18 cellular contexts compared by ENCODE assay signal in genomic region chrX:136712631-136713030, GRCh38.
DNase-seq lines count a peak whose midpoint lies in the region; TF ChIP-seq lines count a peak whose summit lies in the region.
"Had no signal": no experiment of that assay in that cellular context is flagged by ENCODE, and none has a peak within 500 bp of the region (broad histone marks: within the 10 kb centered on the region; RNA-seq: fewer than 3 reads in every experiment).

No MANE protein-coding gene starts in this region.

- H3K4me2 ChIP-seq in mesendoderm (ENCODE audit: low read length) = no peak overlapping the region

- no peak overlapping the region for H3K27ac ChIP-seq in CD4-positive, alpha-beta memory T cell (ENCODE audit: low read depth, low read length)
- H3K27ac ChIP-seq in SK-N-MC (peak overlapping the region; percentile 60; the same call in 1 of the 2 replicates), mesendoderm (ENCODE audit: low read depth, low read length) (no peak overlapping the region)
- H3K27ac ChIP-seq: HL-60 had no signal

- H4K5ac ChIP-seq in mesendoderm (ENCODE audit: low read length) = no peak overlapping the region

- H3K4me3 Mint-ChIP-seq in activated CD4-positive, alpha-beta memory T cell treated with anti-CD3 and anti-CD28 coated beads for 36 hours = no peak overlapping the region
- H3K4me3 Mint-ChIP-seq in activated CD4-positive, alpha-beta memory T cell treated with anti-CD3 and anti-CD28 coated beads, Interleukin-2, amount 10 ng/mL, durations not matched to agents 7 days and 5 days = no peak overlapping the region
- peak overlapping the region in 3 of 8 donors; percentile 7 to 49 (median 31) for H3K4me3 Mint-ChIP-seq in CD4-positive, alpha-beta memory T cell

- no peaks in the 10 kb centered on the region for H3K79me1 ChIP-seq in mesendoderm (ENCODE audit: low read length)

- no peak overlapping the region for H3K56ac ChIP-seq in mesendoderm (ENCODE audit: low read length)

- DNase-seq in activated CD4-positive, alpha-beta memory T cell treated with anti-CD3 and anti-CD28 coated beads for 36 hours = no peak
- DNase-seq in activated CD4-positive, alpha-beta memory T cell treated with anti-CD3 and anti-CD28 coated beads, Interleukin-2, amount 10 ng/mL, durations not matched to agents 7 days and 5 days = no peak
- no peak for DNase-seq in CD4-positive, alpha-beta memory T cell
- DNase-seq in SK-N-MC (ENCODE audit: low read depth, low spot score) (no peak), choroid plexus epithelial cell (ENCODE audit: low read depth) (peak; percentile 23), mesendoderm (no peak), pons (ENCODE audit: low spot score) (no peak), AG08396 (ENCODE audit: low spot score) (no peak)
- DNase-seq: ACHN; MV-4-11; NCI-H1417; NCI-H1930; NCI-H2171 treated with DMSO at 0.1 percent for 48 hours; NCI-H446 treated with DMSO at 0.1 percent for 48 hours; NK-92 treated with Interleukin-12 subunit alpha and Interleukin-12 subunit beta, amount 100 ng/mL, for 24 hours; OCI-M1; SIG-M5 had no signal

- H3K27me3 Mint-ChIP-seq in activated CD4-positive, alpha-beta memory T cell treated with anti-CD3 and anti-CD28 coated beads for 36 hours = no peaks in the 10 kb centered on the region
- no peaks in the 10 kb centered on the region for H3K27me3 Mint-ChIP-seq in activated CD4-positive, alpha-beta memory T cell treated with anti-CD3 and anti-CD28 coated beads, Interleukin-2, amount 10 ng/mL, durations not matched to agents 7 days and 5 days
- H3K27me3 Mint-ChIP-seq in CD4-positive, alpha-beta memory T cell = no peaks in the 10 kb centered on the region

- H3K9ac ChIP-seq in SK-N-MC (ENCODE audit: insufficient read length) (no peak overlapping the region), mesendoderm (ENCODE audit: low read length) (no peak overlapping the region)

- intact Hi-C loops in activated CD4-positive, alpha-beta memory T cell treated with anti-CD3 and anti-CD28 coated beads for 36 hours (cut with micrococcal nuclease) = loop anchor here (5.0 to 10.0 kb wide), 3 partner anchors 155 to 488 kb away; no protein-coding TSS in a partner anchor
- intact Hi-C loops in CD4-positive, alpha-beta memory T cell (cut with micrococcal nuclease) = no loop called here

- peak overlapping the region; percentile 71 for H3K27ac Mint-ChIP-seq in activated CD4-positive, alpha-beta memory T cell treated with anti-CD3 and anti-CD28 coated beads for 36 hours
- H3K27ac Mint-ChIP-seq in activated CD4-positive, alpha-beta memory T cell treated with anti-CD3 and anti-CD28 coated beads, Interleukin-2, amount 10 ng/mL, durations not matched to agents 7 days and 5 days = no peak overlapping the region
- H3K27ac Mint-ChIP-seq in CD4-positive, alpha-beta memory T cell = peak overlapping the region in 6 of 7 donors; percentile 15 to 87 (median 57)

- H3K4me1 Mint-ChIP-seq in activated CD4-positive, alpha-beta memory T cell treated with anti-CD3 and anti-CD28 coated beads for 36 hours (ENCODE audit: low read depth) = peaks cover 72% of the 10 kb centered on the region
- H3K4me1 Mint-ChIP-seq in activated CD4-positive, alpha-beta memory T cell treated with anti-CD3 and anti-CD28 coated beads, Interleukin-2, amount 10 ng/mL, durations not matched to agents 7 days and 5 days = peaks cover 65% of the 10 kb centered on the region
- peaks cover 37 to 66% (median 49%) of the 10 kb centered on the region in 4 donors for H3K4me1 Mint-ChIP-seq in CD4-positive, alpha-beta memory T cell

- H2BK15ac ChIP-seq in mesendoderm (replicated peaks; ENCODE audit: low read depth) = no peak overlapping the region

- POLR2A ChIA-PET in activated CD4-positive, alpha-beta memory T cell treated with anti-CD3 and anti-CD28 coated beads for 36 hours (lab: Charles Lee) = interaction anchor here (0.7 kb wide), 1 partner anchor 16 kb away, joined by 3 read pairs; no protein-coding TSS in a partner anchor
- POLR2A ChIA-PET in activated CD4-positive, alpha-beta memory T cell treated with anti-CD3 and anti-CD28 coated beads, Interleukin-2, amount 10 ng/mL, durations not matched to agents 7 days and 5 days (lab: Charles Lee) = no interaction called here
- POLR2A ChIA-PET in CD4-positive, alpha-beta memory T cell (lab: Charles Lee; ENCODE audit: partially characterized antibody) = interaction anchor here (0.7 to 0.8 kb wide), 2 partner anchors 167 to 168 kb away, joined by 3 to 4 read pairs; partner anchors contain the start of gene RBMX

- H3K4me1 ChIP-seq in CD4-positive, alpha-beta memory T cell (ENCODE audit: insufficient read depth, low read length) = peaks cover 67% of the 10 kb centered on the region
- no peaks in the 10 kb centered on the region for H3K4me1 ChIP-seq in mesendoderm (ENCODE audit: control insufficient read depth, low read depth, low read length)

- H2BK120ac ChIP-seq in mesendoderm (ENCODE audit: low read depth, low read length) = no peak overlapping the region

- H2AK5ac ChIP-seq in mesendoderm (ENCODE audit: low read length) = no peak overlapping the region

- no peaks in the 10 kb centered on the region for H3K79me2 ChIP-seq in mesendoderm (ENCODE audit: control insufficient read depth, insufficient read depth, low read length)

- H3K36me3 Mint-ChIP-seq in activated CD4-positive, alpha-beta memory T cell treated with anti-CD3 and anti-CD28 coated beads for 36 hours = peaks cover 5% of the 10 kb centered on the region
- peaks cover 31% of the 10 kb centered on the region for H3K36me3 Mint-ChIP-seq in activated CD4-positive, alpha-beta memory T cell treated with anti-CD3 and anti-CD28 coated beads, Interleukin-2, amount 10 ng/mL, durations not matched to agents 7 days and 5 days (ENCODE audit: low read depth)
- peaks cover 5 to 23% of the 10 kb centered on the region in 2 donors for H3K36me3 Mint-ChIP-seq in CD4-positive, alpha-beta memory T cell

- no peaks in the 10 kb centered on the region for H3K9me3 Mint-ChIP-seq in activated CD4-positive, alpha-beta memory T cell treated with anti-CD3 and anti-CD28 coated beads for 36 hours
- H3K9me3 Mint-ChIP-seq in activated CD4-positive, alpha-beta memory T cell treated with anti-CD3 and anti-CD28 coated beads, Interleukin-2, amount 10 ng/mL, durations not matched to agents 7 days and 5 days = no peaks in the 10 kb centered on the region
- H3K9me3 Mint-ChIP-seq in CD4-positive, alpha-beta memory T cell = no peaks in the 10 kb centered on the region

- no peaks in the 10 kb centered on the region for H3K27me3 ChIP-seq in CD4-positive, alpha-beta memory T cell (ENCODE audit: insufficient read depth, low read length)
- H3K27me3 ChIP-seq in mesendoderm (ENCODE audit: insufficient read depth, low read length, poor library complexity) = no peaks in the 10 kb centered on the region

- no peak overlapping the region for H3K18ac ChIP-seq in mesendoderm (ENCODE audit: low read length)

- H3K9me3 ChIP-seq in CD4-positive, alpha-beta memory T cell (ENCODE audit: control insufficient read depth in 1 of 2, low read length in 2 of 2) = no peaks in the 10 kb centered on the region
- H3K9me3 ChIP-seq in SK-N-MC (ENCODE audit: low read depth, low read length) = no peaks in the 10 kb centered on the region

- CTCF ChIA-PET in activated CD4-positive, alpha-beta memory T cell treated with anti-CD3 and anti-CD28 coated beads for 36 hours (lab: Charles Lee) = interaction anchor here (0.6 to 0.7 kb wide), 2 partner anchors 181 to 581 kb away, joined by 4 read pairs; partner anchors contain the start of gene VGLL1
- CTCF ChIA-PET in activated CD4-positive, alpha-beta memory T cell treated with anti-CD3 and anti-CD28 coated beads, Interleukin-2, amount 10 ng/mL, durations not matched to agents 7 days and 5 days (lab: Charles Lee) = interaction anchor here (0.8 to 1.0 kb wide), 2 partner anchors 54 to 154 kb away, joined by 3 to 4 read pairs; no protein-coding TSS in a partner anchor
- CTCF ChIA-PET in CD4-positive, alpha-beta memory T cell (lab: Charles Lee; ENCODE audit: partially characterized antibody) = interaction anchor here (0.7 to 1.4 kb wide), 4 partner anchors 67 to 221 kb away, joined by 3 to 4 read pairs (median 4); no protein-coding TSS in a partner anchor

- TF ChIP-seq CTCF in choroid plexus epithelial cell (conservative IDR thresholded peaks at IDR 0.05; ENCODE audit: low read depth, low read length) = no peak

- H3K36me3 ChIP-seq in CD4-positive, alpha-beta memory T cell (ENCODE audit: insufficient read depth, low read length) = peaks cover 5% of the 10 kb centered on the region
- H3K36me3 ChIP-seq in SK-N-MC (ENCODE audit: insufficient read depth, low read length) (no peaks in the 10 kb centered on the region), mesendoderm (ENCODE audit: control insufficient read depth, insufficient read depth, low read length) (no peaks in the 10 kb centered on the region)

- H3K23ac ChIP-seq in mesendoderm (ENCODE audit: low read length) = no peak overlapping the region

- H4K8ac ChIP-seq in mesendoderm (ENCODE audit: low read depth, low read length) = no peak overlapping the region

- no peak overlapping the region for H3K4ac ChIP-seq in mesendoderm (ENCODE audit: low read depth, low read length)

- H3K4me3 ChIP-seq in CD4-positive, alpha-beta memory T cell (ENCODE audit: low read length in 2 of 2) = no peak overlapping the region
- H3K4me3 ChIP-seq in SK-N-MC (no peak overlapping the region), choroid plexus epithelial cell (ENCODE audit: low read depth, low read length) (no peak overlapping the region), mesendoderm (ENCODE audit: low read length) (no peak overlapping the region)

- no peak overlapping the region for H2BK5ac ChIP-seq in mesendoderm (ENCODE audit: low read length)
